Comparison of ENCODE assay signal across 25 cellular contexts in the genomic region with DNA sequence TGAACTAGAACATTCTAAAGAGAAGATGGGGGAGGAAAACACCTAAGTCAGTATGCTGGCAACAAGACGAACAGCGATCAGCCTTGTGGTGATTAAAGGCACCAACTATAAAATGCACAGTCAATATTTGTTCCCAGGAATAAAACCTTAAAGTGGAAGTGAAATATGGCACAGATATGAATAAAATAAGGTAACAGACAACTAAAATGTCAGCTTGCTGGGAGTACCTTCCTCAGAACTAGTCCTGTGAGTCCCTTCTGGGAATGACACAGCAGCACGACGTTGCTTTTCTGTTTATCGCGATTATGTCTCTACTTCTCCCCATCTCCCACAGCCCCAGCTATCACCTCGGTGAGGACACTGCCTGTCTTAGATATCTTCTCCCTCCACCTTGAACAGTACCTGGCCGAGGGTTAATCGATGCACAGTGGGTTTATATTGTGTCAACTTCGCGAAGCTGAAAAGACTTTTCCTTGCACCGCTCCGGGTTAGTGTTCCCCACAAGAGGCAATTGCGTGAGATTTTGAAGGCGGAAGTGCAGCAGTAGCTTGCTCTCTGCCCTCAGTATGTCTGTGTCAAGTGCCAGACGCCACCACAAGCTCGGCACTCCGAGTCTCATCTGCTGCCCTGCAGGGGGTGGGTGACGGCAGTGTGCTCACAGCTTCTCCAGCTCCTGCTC. TPM values are rescaled to one million over a fixed set of nuclear protein-coding genes. Genes with fewer than 3 reads are reported as not detected.
"Had no signal": no experiment of that assay in that cellular context is flagged by ENCODE, and none has a peak within 500 bp of the region (broad histone marks: within the 10 kb centered on the region; RNA-seq: fewer than 3 reads in every experiment).

No MANE protein-coding gene starts in this region.

- H3K27ac Mint-ChIP-seq: activated CD4-positive, alpha-beta T cell treated with anti-CD3 and anti-CD28 coated beads, Interleukin-2, amount 10 ng/mL, durations not matched to agents 7 days and 5 days; activated CD8-positive, alpha-beta T cell treated with anti-CD3 and anti-CD28 coated beads, Interleukin-2, amount 10 ng/mL, durations not matched to agents 7 days and 5 days; activated naive CD4-positive, alpha-beta T cell treated with anti-CD3 and anti-CD28 coated beads for 36 hours; activated T-cell treated with anti-CD3 and anti-CD28 coated beads, Interleukin-2, amount 50 U/mL, for 24 hours; activated T-helper 2 cell treated with anti-CD3 and anti-CD28 coated beads, Interferon-gamma antibody, Interleukin-2, Interleukin-4, amounts not matched to agents 10 μg/mL and 5 μg/mL and 100 μg/mL, durations not matched to agents 14 hours and 24 hours and 36 hours; memory B cell; naive thymus-derived CD8-positive, alpha-beta T cell; stimulated activated memory B cell treated with anti-CD40 and anti-IgM and Interleukin-4, amounts not matched to agents 10 μg/mL and 1 μg/mL and 100 μg/mL, for 72 hours had no signal

- H3K36me3 Mint-ChIP-seq: memory B cell; naive thymus-derived CD8-positive, alpha-beta T cell; stimulated activated memory B cell treated with anti-CD40 and anti-IgM and Interleukin-4, amounts not matched to agents 10 μg/mL and 1 μg/mL and 100 μg/mL, for 72 hours had no signal

- H3K4me3 ChIP-seq: body of pancreas, coronary artery, gastrocnemius medialis, ovary, upper lobe of right lung had no signal

- H3K27me3 ChIP-seq: body of pancreas, gastrocnemius medialis, ovary, upper lobe of right lung had no signal

- H3K36me3 ChIP-seq: gastrocnemius medialis, ovary, upper lobe of right lung had no signal

- H3K4me1 ChIP-seq: body of pancreas, gastrocnemius medialis, upper lobe of right lung had no signal

- H3K27ac ChIP-seq: body of pancreas, coronary artery, gastrocnemius medialis, ovary, upper lobe of right lung had no signal

- H3K27me3 Mint-ChIP-seq: activated CD4-positive, alpha-beta T cell treated with anti-CD3 and anti-CD28 coated beads, Interleukin-2, amount 10 ng/mL, durations not matched to agents 7 days and 5 days; memory B cell; naive thymus-derived CD8-positive, alpha-beta T cell; stimulated activated memory B cell treated with anti-CD40 and anti-IgM and Interleukin-4, amounts not matched to agents 10 μg/mL and 1 μg/mL and 100 μg/mL, for 72 hours had no signal

- H3K4me3 Mint-ChIP-seq: activated CD4-positive, alpha-beta T cell treated with anti-CD3 and anti-CD28 coated beads, Interleukin-2, amount 10 ng/mL, durations not matched to agents 7 days and 5 days; activated CD8-positive, alpha-beta T cell treated with anti-CD3 and anti-CD28 coated beads, Interleukin-2, amount 10 ng/mL, durations not matched to agents 7 days and 5 days; activated naive CD4-positive, alpha-beta T cell treated with anti-CD3 and anti-CD28 coated beads for 36 hours; activated T-cell treated with anti-CD3 and anti-CD28 coated beads, Interleukin-2, amount 50 U/mL, for 24 hours; memory B cell; naive thymus-derived CD8-positive, alpha-beta T cell; stimulated activated memory B cell treated with anti-CD40 and anti-IgM and Interleukin-4, amounts not matched to agents 10 μg/mL and 1 μg/mL and 100 μg/mL, for 72 hours had no signal

- ATAC-seq: activated CD4-positive, CD25-positive, alpha-beta regulatory T cell treated with anti-CD3 and anti-CD28 coated beads, Interleukin-2, amount 50 U/mL, for 24 hours; activated CD8-positive, alpha-beta T cell treated with anti-CD3 and anti-CD28 coated beads, Interleukin-2, amount 10 ng/mL, durations not matched to agents 7 days and 5 days; body of pancreas; esophagus mucosa; gastrocnemius medialis; naive thymus-derived CD8-positive, alpha-beta T cell; sciatic nerve; stimulated activated memory B cell treated with anti-CD40 and anti-IgM and Interleukin-4, amounts not matched to agents 10 μg/mL and 1 μg/mL and 100 μg/mL, for 72 hours; upper lobe of right lung had no signal

- H3K4me1 Mint-ChIP-seq: activated CD4-positive, alpha-beta T cell treated with anti-CD3 and anti-CD28 coated beads, Interleukin-2, amount 10 ng/mL, durations not matched to agents 7 days and 5 days; memory B cell; naive thymus-derived CD8-positive, alpha-beta T cell; stimulated activated memory B cell treated with anti-CD40 and anti-IgM and Interleukin-4, amounts not matched to agents 10 μg/mL and 1 μg/mL and 100 μg/mL, for 72 hours had no signal

- H3K9me3 ChIP-seq: gastrocnemius medialis, ovary, upper lobe of right lung had no signal

- DNase-seq: activated CD4-positive, alpha-beta T cell treated with anti-CD3 and anti-CD28 coated beads, Interleukin-2, amount 10 ng/mL, durations not matched to agents 7 days and 5 days; activated CD8-positive, alpha-beta T cell treated with anti-CD3 and anti-CD28 coated beads, Interleukin-2, amount 10 ng/mL, durations not matched to agents 7 days and 5 days; activated naive CD4-positive, alpha-beta T cell treated with anti-CD3 and anti-CD28 coated beads for 36 hours; activated T-cell treated with anti-CD3 and anti-CD28 coated beads, Interleukin-2, amount 50 U/mL, for 24 hours; body of pancreas; gastrocnemius medialis; head of caudate nucleus; naive thymus-derived CD8-positive, alpha-beta T cell; ovary; stimulated activated CD4-positive, alpha-beta T cell treated with anti-CD3 and anti-CD28 coated beads, Interleukin-4, amount 100 ng/mL, for 24 hours; T-helper 1 cell; T-helper 9 cell; upper lobe of right lung had no signal

RNA-seq across cellular contexts. Expression of a gene that starts 17.4 kb away (rescaled TPM):
- total RNA-seq: activated CD4-positive, alpha-beta T cell treated with anti-CD3 and anti-CD28 coated beads, Interleukin-2, amount 10 ng/mL, durations not matched to agents 7 days and 5 days; activated CD8-positive, alpha-beta T cell treated with anti-CD3 and anti-CD28 coated beads, Interleukin-2, amount 10 ng/mL, durations not matched to agents 7 days and 5 days; activated naive CD4-positive, alpha-beta T cell treated with anti-CD3 and anti-CD28 coated beads for 36 hours; activated T-helper 2 cell treated with anti-CD3 and anti-CD28 coated beads, Interferon-gamma antibody, Interleukin-2, Interleukin-4, amounts not matched to agents 10 μg/mL and 5 μg/mL and 100 μg/mL, durations not matched to agents 14 hours and 24 hours and 36 hours; esophagus mucosa; gastrocnemius medialis; kidney epithelial cell; liver; mucosa of gallbladder; naive thymus-derived CD8-positive, alpha-beta T cell; ovary; pulmonary artery endothelial cell; sciatic nerve; upper lobe of right lung had no signal
- polyA plus RNA-seq: liver; naive thymus-derived CD8-positive, alpha-beta T cell; ovary; thymus had no signal
